15 cellular contexts compared by ENCODE assay signal in the genomic region with DNA sequence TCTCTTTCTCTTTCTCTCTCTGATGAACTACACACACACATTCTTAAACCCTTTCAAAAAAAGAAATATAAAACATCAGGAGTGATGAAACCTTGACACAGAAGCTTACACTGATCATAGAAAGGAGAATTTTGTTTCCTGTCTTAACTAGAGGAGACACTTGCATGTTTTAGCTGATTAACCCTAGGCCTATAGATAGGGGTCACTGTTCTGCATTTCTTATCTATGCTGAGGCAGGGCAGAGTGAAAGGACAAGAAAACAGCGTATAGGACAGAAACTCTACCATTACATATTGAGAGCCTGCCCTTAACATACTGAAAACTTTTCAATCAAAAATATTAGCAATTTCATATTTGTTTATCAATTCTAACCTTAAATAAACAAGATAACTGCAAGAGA.
DNase-seq lines count a peak whose midpoint lies in the region; TF ChIP-seq lines count a peak whose summit lies in the region.
"Had no signal": no experiment of that assay in that cellular context is flagged by ENCODE, and none has a peak within 500 bp of the region (broad histone marks: within the 10 kb centered on the region; RNA-seq: fewer than 3 reads in every experiment).

No MANE protein-coding gene starts in this region.

- no peaks in the 10 kb centered on the region for H3K9me3 ChIP-seq in PC-9 (ENCODE audit: insufficient read depth, low read depth)
- no peaks in the 10 kb centered on the region for H3K9me3 ChIP-seq in smooth muscle cell (replicated peaks; ENCODE audit: low read depth)
- H3K9me3 ChIP-seq: colonic mucosa had no signal

- no peak for TF ChIP-seq POLR2A in erythroblast (IDR thresholded peaks at IDR 0.05; ENCODE audit: low read length)

- peaks cover 14% of the 10 kb centered on the region for H3K9me3 Mint-ChIP-seq in HFFc6

- H3K27me3 ChIP-seq in PC-9 (ENCODE audit: insufficient read depth, low read depth) (no peaks in the 10 kb centered on the region), smooth muscle cell (ENCODE audit: low read depth) (no peaks in the 10 kb centered on the region)
- H3K27me3 ChIP-seq: colonic mucosa had no signal

- peak; percentile 40; the same call in 1 of the 2 replicates for TF ChIP-seq CTCF in PC-9 (conservative IDR thresholded peaks at IDR 0.05)
- peak; percentile 13 for TF ChIP-seq CTCF in smooth muscle cell (IDR thresholded peaks at IDR 0.05; ENCODE audit: borderline replicate concordance, insufficient read depth, poor library complexity, severe bottlenecking)
- TF ChIP-seq CTCF in HFFc6 (IDR thresholded peaks at IDR 0.05), result no peak

- H3K9me2 ChIP-seq in PC-9 (ENCODE audit: insufficient read depth), result no peaks in the 10 kb centered on the region

- H3F3A ChIP-seq in PC-9 (ENCODE audit: insufficient read depth, low read depth) (no peaks in the 10 kb centered on the region), smooth muscle cell (ENCODE audit: low read depth) (no peaks in the 10 kb centered on the region)

- H3K4me3 Mint-ChIP-seq in HFFc6, result no peak overlapping the region
- H3K4me3 Mint-ChIP-seq: activated T-helper 17 cell treated with anti-CD3 and anti-CD28 coated beads, Interleukin-2, amount 50 U/mL, for 72 hours; CD4-positive, alpha-beta memory T cell had no signal

- H2AFZ ChIP-seq in PC-9, result no peak overlapping the region
- H2AFZ ChIP-seq in smooth muscle cell (ENCODE audit: low read depth), result peak overlapping the region; percentile 20

- BruUV-seq in PC-9 (replicated peaks; lab: Mats Ljungman, UMichigan), result no TSS peak

- H3K4me1 ChIP-seq in PC-9 (replicated peaks; ENCODE audit: insufficient read depth) (no peaks in the 10 kb centered on the region), smooth muscle cell (ENCODE audit: low read depth) (no peaks in the 10 kb centered on the region)
- H3K4me1 ChIP-seq: colonic mucosa had no signal

- H3K4me2 ChIP-seq in PC-9, result no peak overlapping the region
- no peak overlapping the region for H3K4me2 ChIP-seq in smooth muscle cell

- H3K4me1 Mint-ChIP-seq in HFFc6 (ENCODE audit: low read depth), result no peaks in the 10 kb centered on the region
- H3K4me1 Mint-ChIP-seq: activated T-helper 17 cell treated with anti-CD3 and anti-CD28 coated beads, Interleukin-2, amount 50 U/mL, for 72 hours; CD4-positive, alpha-beta memory T cell had no signal

- POLR2A ChIA-PET in PC-9 (lab: Charles Lee; ENCODE audit: unreplicated experiment), result no interaction called here

- no peaks in the 10 kb centered on the region for H4K20me1 ChIP-seq in PC-9 (ENCODE audit: insufficient read depth)
- no peaks in the 10 kb centered on the region for H4K20me1 ChIP-seq in smooth muscle cell (ENCODE audit: low read depth)

- CTCF ChIA-PET in PC-9 (lab: Charles Lee), result no interaction called here

- H3K27me3 Mint-ChIP-seq in HFFc6 (ENCODE audit: insufficient read depth), result no peaks in the 10 kb centered on the region
- H3K27me3 Mint-ChIP-seq: activated T-helper 17 cell treated with anti-CD3 and anti-CD28 coated beads, Interleukin-2, amount 50 U/mL, for 72 hours; CD4-positive, alpha-beta memory T cell had no signal

- H3K9ac ChIP-seq in smooth muscle cell (ENCODE audit: low read depth), result no peak overlapping the region

- WGBS in smooth muscle cell (ENCODE audit: low lambda C conversion rate), result 48% methylated on average over 1 of the region's 1 CpG

- H3K36me3 ChIP-seq in PC-9 (ENCODE audit: low read depth) (no peaks in the 10 kb centered on the region), smooth muscle cell (ENCODE audit: low read depth) (no peaks in the 10 kb centered on the region)
- H3K36me3 ChIP-seq: colonic mucosa had no signal

- no peak overlapping the region for H3K27ac ChIP-seq in PC-9
- no peak overlapping the region for H3K27ac ChIP-seq in smooth muscle cell (ENCODE audit: low read depth)
- H3K27ac ChIP-seq: colonic mucosa had no signal

- H3K4me3 ChIP-seq in PC-9 (no peak overlapping the region), smooth muscle cell (no peak overlapping the region)
- H3K4me3 ChIP-seq: colonic mucosa had no signal

- H3K36me3 Mint-ChIP-seq in HFFc6 (ENCODE audit: low read depth), result no peaks in the 10 kb centered on the region
- H3K36me3 Mint-ChIP-seq: CD4-positive, alpha-beta memory T cell had no signal

- DNase-seq in DMS53 (lab: John Stamatoyannopoulos, UW) (peak; percentile 54), DMS53 treated with DMSO at 0.1 percent for 48 hours (lab: John Stamatoyannopoulos, UW; ENCODE audit: unreplicated experiment) (no peak), PC-9 (no peak), erythroblast (lab: John Stamatoyannopoulos, UW) (peak; percentile 6 to 16), smooth muscle cell (lab: John Stamatoyannopoulos, UW; ENCODE audit: unreplicated experiment) (no peak), HFFc6 (no peak), GOT3 (lab: John Stamatoyannopoulos, UW) (no peak)
- no peak for DNase-seq in activated effector memory CD4-positive, alpha-beta T cell treated with Interleukin-2 at 50 U/mL for 16 hours
- DNase-seq: 8988T; CD4-positive, alpha-beta memory T cell; colonic mucosa; NCI-H2081 treated with DMSO at 0.1 percent for 48 hours; NK-92 treated with Interleukin-12 subunit alpha and Interleukin-12 subunit beta, amount 100 ng/mL, for 24 hours; substantia nigra had no signal

- intact Hi-C loops in PC-9 (cut with micrococcal nuclease; ENCODE audit: unreplicated experiment), result no loop called here

- no peaks in the 10 kb centered on the region for H3K79me2 ChIP-seq in PC-9 (ENCODE audit: low read depth)
- H3K79me2 ChIP-seq in smooth muscle cell (ENCODE audit: low read depth), result no peaks in the 10 kb centered on the region

- no peak overlapping the region for H3K27ac Mint-ChIP-seq in HFFc6
- H3K27ac Mint-ChIP-seq: activated T-helper 17 cell treated with anti-CD3 and anti-CD28 coated beads, Interleukin-2, amount 50 U/mL, for 72 hours; CD4-positive, alpha-beta memory T cell had no signal

Comparison
In these comparisons a context has a peak if more than half of its experiments do, and no peak if none do; other contexts are left out.
1. DNase-seq: peak in DMS53 (single experiment) and erythroblast (2 of 2); none in DMS53 treated with DMSO at 0.1 percent for 48 hours (single experiment), PC-9 (0 of 2), smooth muscle cell (single experiment), HFFc6 (single experiment), activated effector memory CD4-positive, alpha-beta T cell treated with Interleukin-2 at 50 U/mL for 16 hours (single experiment) and GOT3 (single experiment).